In genomic region chr11:121513807-121514206, GRCh38 we compare ENCODE assay signal across 26 cellular contexts.
A peak's percentile ranks its signal among the peaks of the same experiment; 100 is the strongest.
DNase-seq lines count a peak whose midpoint lies in the region; ATAC-seq, FAIRE-seq and TF ChIP-seq lines count a peak whose summit lies in the region.
"Had no signal": no experiment of that assay in that cellular context is flagged by ENCODE, and none has a peak within 500 bp of the region (broad histone marks: within the 10 kb centered on the region; RNA-seq: fewer than 3 reads in every experiment).

No MANE protein-coding gene starts in this region.

- peaks cover 15% of the 10 kb centered on the region for H3K4me1 ChIP-seq in keratinocyte (ENCODE audit: control insufficient read depth, extremely low read depth, insufficient read depth, low read length)
- H3K4me1 ChIP-seq in suprapubic skin: no peaks in the 10 kb centered on the region
- H3K4me1 ChIP-seq: A549, left ventricle myocardium inferior, pancreas, right atrium auricular region, upper lobe of left lung had no signal

- CTCF ChIA-PET in activated naive CD4-positive, alpha-beta T cell treated with anti-CD3 and anti-CD28 coated beads, Interleukin-2, amount 10 ng/mL, durations not matched to agents 7 days and 5 days (lab: Charles Lee): no interaction called here
- CTCF ChIA-PET in T-cell (lab: Charles Lee): interaction anchor here (0.6 to 1.1 kb wide), 2 partner anchors 78 to 1560 kb away, joined by 3 read pairs; no protein-coding TSS in a partner anchor

- POLR2A ChIA-PET in T-cell (lab: Charles Lee): no interaction called here

- intact Hi-C loops in head of caudate nucleus (cut with DNase I): loop anchor here (10.0 kb wide), 1 partner anchor 59 kb away; the partner anchor contains the start of genes SORL1 and SORL1-AS1

- DNase-seq in activated naive CD4-positive, alpha-beta T cell treated with anti-CD3 and anti-CD28 coated beads, Interleukin-2, amount 10 ng/mL, durations not matched to agents 7 days and 5 days: no peak
- no peak for DNase-seq in T-cell
- DNase-seq in keratinocyte (ENCODE audit: low read depth, low spot score): no peak
- no peak for DNase-seq in suprapubic skin (ENCODE audit: low spot score in 2 of 2)
- no peak for DNase-seq in head of caudate nucleus
- DNase-seq: activated CD4-positive, alpha-beta T cell treated with anti-CD3 and anti-CD28 coated beads, Interleukin-2, amount 10 ng/mL, durations not matched to agents 7 days and 5 days; activated CD8-positive, alpha-beta memory T cell treated with anti-CD3 and anti-CD28 coated beads, Interleukin-2, amount 50 U/mL, for 4 hours; AML-193; central memory CD4-positive, alpha-beta T cell; KBM-7; left ventricle myocardium inferior; MG63; NCI-H226; pancreas; RPMI8226; upper lobe of left lung had no signal

- H3K27me3 ChIP-seq in keratinocyte (ENCODE audit: control insufficient read depth, extremely low read depth, insufficient read depth, low read length): no peaks in the 10 kb centered on the region
- H3K27me3 ChIP-seq in suprapubic skin: no peaks in the 10 kb centered on the region
- H3K27me3 ChIP-seq: MG63, pancreas, right atrium auricular region, upper lobe of left lung had no signal

- H3K79me2 ChIP-seq in keratinocyte (ENCODE audit: control insufficient read depth, insufficient read depth, low read length): no peaks in the 10 kb centered on the region

- dilution Hi-C loops in keratinocyte (cut with MboI; ENCODE audit: extremely low pct_ligation_motif_present, low sequenced_read_pairs): no loop called here

- TF ChIP-seq EP300 in suprapubic skin (IDR thresholded peaks at IDR 0.05): no peak

- no peaks in the 10 kb centered on the region for H3K9me3 Mint-ChIP-seq in activated naive CD4-positive, alpha-beta T cell treated with anti-CD3 and anti-CD28 coated beads, Interleukin-2, amount 50 U/mL, for 24 hours
- no peaks in the 10 kb centered on the region for H3K9me3 Mint-ChIP-seq in activated naive CD4-positive, alpha-beta T cell treated with anti-CD3 and anti-CD28 coated beads, Interleukin-2, amount 10 ng/mL, durations not matched to agents 7 days and 5 days
- H3K9me3 Mint-ChIP-seq in T-cell: no peaks in the 10 kb centered on the region
- H3K9me3 Mint-ChIP-seq: activated CD4-positive, alpha-beta T cell treated with anti-CD3 and anti-CD28 coated beads, Interleukin-2, amount 10 ng/mL, durations not matched to agents 7 days and 5 days; activated T-helper 2 cell treated with anti-CD3 and anti-CD28 coated beads, Interferon-gamma antibody, Interleukin-2, Interleukin-4, amounts not matched to agents 10 μg/mL and 5 μg/mL and 100 μg/mL, durations not matched to agents 14 hours and 24 hours and 36 hours; nephron had no signal

- 58% methylated on average over 11 of the region's 11 CpGs for WGBS in suprapubic skin

- H3K9ac ChIP-seq in keratinocyte (ENCODE audit: control insufficient read depth, extremely low read depth, insufficient read depth, low read length): peak overlapping the region; percentile 53

- no peak overlapping the region for H3K4me3 Mint-ChIP-seq in activated naive CD4-positive, alpha-beta T cell treated with anti-CD3 and anti-CD28 coated beads, Interleukin-2, amount 50 U/mL, for 24 hours
- H3K4me3 Mint-ChIP-seq in activated naive CD4-positive, alpha-beta T cell treated with anti-CD3 and anti-CD28 coated beads, Interleukin-2, amount 10 ng/mL, durations not matched to agents 7 days and 5 days: no peak overlapping the region
- H3K4me3 Mint-ChIP-seq in T-cell: no peak overlapping the region
- H3K4me3 Mint-ChIP-seq: activated CD4-positive, alpha-beta T cell treated with anti-CD3 and anti-CD28 coated beads, Interleukin-2, amount 10 ng/mL, durations not matched to agents 7 days and 5 days; nephron had no signal

- H3K4me3 ChIP-seq in keratinocyte (ENCODE audit: control insufficient read depth in 2 of 3, extremely low read depth in 1 of 3, insufficient read depth in 2 of 3, low read depth in 1 of 3, low read length in 3 of 3) (no peak overlapping the region), suprapubic skin (no peak overlapping the region)
- H3K4me3 ChIP-seq: A549, left ventricle myocardium inferior, MG63, pancreas, right atrium auricular region, SK-N-MC, upper lobe of left lung had no signal

- peak overlapping the region; percentile 68 for H3K4me2 ChIP-seq in keratinocyte (ENCODE audit: control insufficient read depth, extremely low read depth, insufficient read depth, low read depth, low read length)
- H3K4me2 ChIP-seq: A549 had no signal

- H3K27me3 Mint-ChIP-seq in activated naive CD4-positive, alpha-beta T cell treated with anti-CD3 and anti-CD28 coated beads, Interleukin-2, amount 50 U/mL, for 24 hours: no peaks in the 10 kb centered on the region
- H3K27me3 Mint-ChIP-seq in activated naive CD4-positive, alpha-beta T cell treated with anti-CD3 and anti-CD28 coated beads, Interleukin-2, amount 10 ng/mL, durations not matched to agents 7 days and 5 days: no peaks in the 10 kb centered on the region
- H3K27me3 Mint-ChIP-seq in T-cell: no peaks in the 10 kb centered on the region
- H3K27me3 Mint-ChIP-seq: activated CD4-positive, alpha-beta T cell treated with anti-CD3 and anti-CD28 coated beads, Interleukin-2, amount 10 ng/mL, durations not matched to agents 7 days and 5 days had no signal

- TF ChIP-seq POLR2A in suprapubic skin (IDR thresholded peaks at IDR 0.05): no peak

- no peaks in the 10 kb centered on the region for H3K9me3 ChIP-seq in keratinocyte (ENCODE audit: control insufficient read depth, low read depth, low read length)
- H3K9me3 ChIP-seq in suprapubic skin: no peaks in the 10 kb centered on the region
- H3K9me3 ChIP-seq: A549, left ventricle myocardium inferior, MG63, pancreas, right atrium auricular region, upper lobe of left lung had no signal

- H4K20me1 ChIP-seq in keratinocyte (ENCODE audit: control insufficient read depth, extremely low read depth, insufficient read depth, low read length): no peaks in the 10 kb centered on the region

- H3K36me3 Mint-ChIP-seq in activated naive CD4-positive, alpha-beta T cell treated with anti-CD3 and anti-CD28 coated beads, Interleukin-2, amount 50 U/mL, for 24 hours: peaks cover 42% of the 10 kb centered on the region
- H3K36me3 Mint-ChIP-seq in activated naive CD4-positive, alpha-beta T cell treated with anti-CD3 and anti-CD28 coated beads, Interleukin-2, amount 10 ng/mL, durations not matched to agents 7 days and 5 days: peaks cover 84% of the 10 kb centered on the region
- H3K36me3 Mint-ChIP-seq in T-cell: peaks cover 75% of the 10 kb centered on the region

- H2AFZ ChIP-seq in keratinocyte (ENCODE audit: control insufficient read depth, low read length): peak overlapping the region; percentile 73

- H3K27ac ChIP-seq in keratinocyte (ENCODE audit: control insufficient read depth, insufficient read depth, low read length) (peak overlapping the region; percentile 55), suprapubic skin (peak overlapping the region; percentile 53)
- H3K27ac ChIP-seq: A549, left ventricle myocardium inferior, pancreas, right atrium auricular region, SK-N-MC, upper lobe of left lung had no signal

- no peak for FAIRE-seq in keratinocyte (lab: Jason Lieb, UNC)
- FAIRE-seq: A549, GM18507, HTR-8/SVneo, pancreas had no signal

- TF ChIP-seq CTCF in keratinocyte (optimal IDR thresholded peaks at IDR 0.05 in 1 of 3, IDR thresholded peaks at IDR 0.05 in 1 of 3, conservative IDR thresholded peaks at IDR 0.05 in 1 of 3; ENCODE audit: extremely low read depth in 1 of 3, insufficient read depth in 2 of 3, low read length in 3 of 3): no peak
- no peak for TF ChIP-seq CTCF in suprapubic skin (IDR thresholded peaks at IDR 0.05)

- H3K27ac Mint-ChIP-seq in activated naive CD4-positive, alpha-beta T cell treated with anti-CD3 and anti-CD28 coated beads, Interleukin-2, amount 50 U/mL, for 24 hours: peak overlapping the region; percentile 68
- no peak overlapping the region for H3K27ac Mint-ChIP-seq in activated naive CD4-positive, alpha-beta T cell treated with anti-CD3 and anti-CD28 coated beads, Interleukin-2, amount 10 ng/mL, durations not matched to agents 7 days and 5 days
- H3K27ac Mint-ChIP-seq in T-cell: peak overlapping the region; percentile 30 to 86
- H3K27ac Mint-ChIP-seq: activated T-helper 2 cell treated with anti-CD3 and anti-CD28 coated beads, Interferon-gamma antibody, Interleukin-2, Interleukin-4, amounts not matched to agents 10 μg/mL and 5 μg/mL and 100 μg/mL, durations not matched to agents 14 hours and 24 hours and 36 hours; nephron had no signal

- ATAC-seq in T-cell (replicated peaks in 1 of 4) (no peak), HG03139 (IDR thresholded peaks at IDR 0.05; ENCODE audit: unreplicated experiment) (no peak), HG03280 (IDR thresholded peaks at IDR 0.05; ENCODE audit: unreplicated experiment) (no peak)
- ATAC-seq: A549 had no signal

- H3K9me1 ChIP-seq in keratinocyte (ENCODE audit: control insufficient read depth, extremely low read depth, insufficient read depth, low read length): no peaks in the 10 kb centered on the region

- H3K36me3 ChIP-seq in keratinocyte (ENCODE audit: control insufficient read depth in 2 of 2, extremely low read depth in 1 of 2, insufficient read depth in 2 of 2, low read length in 2 of 2) (peaks cover 1 to 11% of the 10 kb centered on the region in 2 experiments), suprapubic skin (no peaks in the 10 kb centered on the region)
- H3K36me3 ChIP-seq: left ventricle myocardium inferior, MG63, pancreas, right atrium auricular region had no signal

- H3K4me1 Mint-ChIP-seq in activated naive CD4-positive, alpha-beta T cell treated with anti-CD3 and anti-CD28 coated beads, Interleukin-2, amount 50 U/mL, for 24 hours: peaks cover 78% of the 10 kb centered on the region
- H3K4me1 Mint-ChIP-seq in activated naive CD4-positive, alpha-beta T cell treated with anti-CD3 and anti-CD28 coated beads, Interleukin-2, amount 10 ng/mL, durations not matched to agents 7 days and 5 days: peaks cover 49% of the 10 kb centered on the region
- H3K4me1 Mint-ChIP-seq in T-cell: peaks cover 69 to 77% (median 75%) of the 10 kb centered on the region in 3 donors
- H3K4me1 Mint-ChIP-seq: nephron had no signal
